Comparison of ENCODE assay signal across 11 cellular contexts in genomic region chr3:58044656-58045055, GRCh38. TPM values are rescaled to one million over a fixed set of nuclear protein-coding genes. Genes with fewer than 3 reads are reported as not detected.
DNase-seq lines count a peak whose midpoint lies in the region; ATAC-seq and TF ChIP-seq lines count a peak whose summit lies in the region.
"Had no signal": no experiment of that assay in that cellular context is flagged by ENCODE, and none has a peak within 500 bp of the region (broad histone marks: within the 10 kb centered on the region; RNA-seq: fewer than 3 reads in every experiment).

No MANE protein-coding gene starts in this region.

- ATAC-seq in left lung (no peak), HG03354 (IDR thresholded peaks at IDR 0.05; ENCODE audit: poor library complexity, severe bottlenecking, unreplicated experiment) (no peak)

- intact Hi-C loops in activated CD4-positive, alpha-beta T cell treated with anti-CD3 and anti-CD28 coated beads, Interleukin-2, amount 10 ng/mL, durations not matched to agents 24 days and 14 days (cut with micrococcal nuclease), result no loop called here
- intact Hi-C loops in breast epithelium (cut with DNase I; ENCODE audit: low total_unique reads) (no loop called here), left lung (cut with DNase I) (no loop called here), thyroid gland (cut with DNase I) (no loop called here)

- peaks cover 22% of the 10 kb centered on the region for H3K4me1 Mint-ChIP-seq in activated CD4-positive, alpha-beta T cell treated with anti-CD3 and anti-CD28 coated beads, Interleukin-2, amount 10 ng/mL, durations not matched to agents 24 days and 14 days

- no peak for DNase-seq in activated CD4-positive, alpha-beta T cell treated with anti-CD3 and anti-CD28 coated beads, Interleukin-2, amount 10 ng/mL, durations not matched to agents 24 days and 14 days
- no peak for DNase-seq in activated CD4-positive, alpha-beta T cell treated with anti-CD3 and anti-CD28 coated beads for 48 hours
- DNase-seq in breast epithelium (ENCODE audit: low spot score in 2 of 2), result no peak
- no peak for DNase-seq in left lung
- no peak for DNase-seq in thyroid gland
- no peak for DNase-seq in NCI-H524 treated with DMSO at 0.1 percent for 48 hours (lab: John Stamatoyannopoulos, UW)
- DNase-seq in stimulated activated CD4-positive, alpha-beta T cell treated with anti-CD3 and anti-CD28 coated beads, Interleukin-12 subunit alpha, Interleukin-12 subunit beta, amount 100 ng/mL, for 4 hours, result no peak
- DNase-seq: activated effector memory CD4-positive, alpha-beta T cell treated with Interleukin-2 at 50 U/mL for 16 hours; dorsolateral prefrontal cortex; NCI-H1694 treated with DMSO at 0.1 percent for 48 hours had no signal

- no peaks in the 10 kb centered on the region for H3K27me3 Mint-ChIP-seq in activated CD4-positive, alpha-beta T cell treated with anti-CD3 and anti-CD28 coated beads, Interleukin-2, amount 10 ng/mL, durations not matched to agents 24 days and 14 days

- H3K4me3 ChIP-seq in breast epithelium (no peak overlapping the region), left lung (no peak overlapping the region), thyroid gland (replicated peaks in 1 of 3) (no peak overlapping the region)
- H3K4me3 ChIP-seq: dorsolateral prefrontal cortex had no signal

- H3K36me3 Mint-ChIP-seq in activated CD4-positive, alpha-beta T cell treated with anti-CD3 and anti-CD28 coated beads, Interleukin-2, amount 10 ng/mL, durations not matched to agents 24 days and 14 days (ENCODE audit: low read depth), result no peaks in the 10 kb centered on the region

- peak overlapping the region; percentile 68 to 73 for H3K27ac ChIP-seq in breast epithelium
- H3K27ac ChIP-seq in left lung, result peak overlapping the region; percentile 45 to 62
- peak overlapping the region; percentile 90 to 96 (median 93) for H3K27ac ChIP-seq in thyroid gland
- H3K27ac ChIP-seq: dorsolateral prefrontal cortex had no signal

- H3K4me1 ChIP-seq in breast epithelium (peaks cover 13 to 18% of the 10 kb centered on the region in 2 donors), left lung (peaks cover 36 to 43% of the 10 kb centered on the region in 2 donors), thyroid gland (peaks cover 79 to 85% of the 10 kb centered on the region in 2 donors)

- WGBS in thyroid gland, 2 donors, result 31 to 69% methylated on average over 3 of the region's 3 CpGs

- H3K27me3 ChIP-seq in breast epithelium, result no peaks in the 10 kb centered on the region
- no peaks in the 10 kb centered on the region for H3K27me3 ChIP-seq in left lung
- no peaks in the 10 kb centered on the region for H3K27me3 ChIP-seq in thyroid gland
- H3K27me3 ChIP-seq: dorsolateral prefrontal cortex had no signal

- no peak for TF ChIP-seq CTCF in breast epithelium (IDR thresholded peaks at IDR 0.05)
- no peak for TF ChIP-seq CTCF in left lung (IDR thresholded peaks at IDR 0.05)
- TF ChIP-seq CTCF in thyroid gland (IDR thresholded peaks at IDR 0.05), result no peak

- H3K9me3 ChIP-seq in breast epithelium, result no peaks in the 10 kb centered on the region
- no peaks in the 10 kb centered on the region for H3K9me3 ChIP-seq in left lung
- H3K9me3 ChIP-seq in thyroid gland, result no peaks in the 10 kb centered on the region

- H3K36me3 ChIP-seq in breast epithelium, result no peaks in the 10 kb centered on the region
- no peaks in the 10 kb centered on the region for H3K36me3 ChIP-seq in left lung
- H3K36me3 ChIP-seq in thyroid gland, result no peaks in the 10 kb centered on the region

- TF ChIP-seq POLR2A in breast epithelium (IDR thresholded peaks at IDR 0.05), result no peak
- TF ChIP-seq POLR2A in thyroid gland (IDR thresholded peaks at IDR 0.05), result no peak

- no peak overlapping the region for H3K4me3 Mint-ChIP-seq in activated CD4-positive, alpha-beta T cell treated with anti-CD3 and anti-CD28 coated beads, Interleukin-2, amount 10 ng/mL, durations not matched to agents 24 days and 14 days

- H3K9me3 Mint-ChIP-seq in activated CD4-positive, alpha-beta T cell treated with anti-CD3 and anti-CD28 coated beads, Interleukin-2, amount 10 ng/mL, durations not matched to agents 24 days and 14 days, result no peaks in the 10 kb centered on the region

- H3K27ac Mint-ChIP-seq in activated CD4-positive, alpha-beta T cell treated with anti-CD3 and anti-CD28 coated beads, Interleukin-2, amount 10 ng/mL, durations not matched to agents 24 days and 14 days, result peak overlapping the region; percentile 40

RNA-seq across cellular contexts. Expression of gene FLNB, which starts 36.4 kb away (rescaled TPM):
- 22.8 and 23.9 TPM in 2 replicates for total RNA-seq in activated CD4-positive, alpha-beta T cell treated with anti-CD3 and anti-CD28 coated beads, Interleukin-2, amount 10 ng/mL, durations not matched to agents 24 days and 14 days
- 100 to 1,000 TPM in 2 of 3 donors, 10 to 100 TPM in 1; 40.3 to 242 (median 164) TPM for total RNA-seq in breast epithelium
- 100 to 1,000 TPM in 1 of 2 donors, 10 to 100 TPM in 1; 80.1 to 126 TPM for total RNA-seq in left lung
- total RNA-seq in thyroid gland, result 100 to 1,000 TPM; 164 to 258 (median 242) TPM
